Comparison of ENCODE assay signal across 21 cellular contexts in genomic region chr7:54908760-54909438, GRCh38.
DNase-seq lines count a peak whose midpoint lies in the region; ATAC-seq, FAIRE-seq and TF ChIP-seq lines count a peak whose summit lies in the region.
"Had no signal": no experiment of that assay in that cellular context is flagged by ENCODE, and none has a peak within 500 bp of the region (broad histone marks: within the 10 kb centered on the region; RNA-seq: fewer than 3 reads in every experiment).

No MANE protein-coding gene starts in this region.

- no peak overlapping the region for H4K5ac ChIP-seq in IMR-90 (ENCODE audit: low read depth, low read length)

- H3K27me3 Mint-ChIP-seq in nephron progenitor cell (ENCODE audit: low read depth, poor library complexity) = peaks cover 3% of the 10 kb centered on the region
- H3K27me3 Mint-ChIP-seq: CD4-positive, CD25-positive, alpha-beta regulatory T cell had no signal

- H2AK9ac ChIP-seq in IMR-90 (replicated peaks; ENCODE audit: low read depth, low read length, poor library complexity) = no peak overlapping the region

- H4K8ac ChIP-seq in IMR-90 (ENCODE audit: low read depth in 2 of 2, low read length in 2 of 2) = no peak overlapping the region; a peak in 1 of 4 replicates

- no peak overlapping the region for H3K4me3 ChIP-seq in IMR-90 (ENCODE audit: insufficient read depth, low read depth, low read length)
- H3K4me3 ChIP-seq in PC-3 (ENCODE audit: low read length) = no peak overlapping the region
- no peak overlapping the region for H3K4me3 ChIP-seq in small intestine (ENCODE audit: low read depth in 1 of 2, low read length in 2 of 2)
- H3K4me3 ChIP-seq: GM12878, GM23248, HAP-1 had no signal

- BruUV-seq in IMR-90 (replicated peaks; lab: Mats Ljungman, UMichigan) (no TSS peak), PC-3 (replicated peaks; lab: Mats Ljungman, UMichigan) (no TSS peak)

- H2BK120ac ChIP-seq in IMR-90 (ENCODE audit: low read depth, low read length) = no peak overlapping the region

- WGBS in IMR-90 (ENCODE audit: extremely low coverage in 2 of 2, insufficient read length in 1 of 2), 2 experiments = no CpG with 5 or more reads among the region's 2 CpGs
- WGBS in small intestine, 3 donors = 61 to 76% (median 76%) methylated on average over 2 of the region's 2 CpGs

- no peak overlapping the region for H2BK5ac ChIP-seq in IMR-90 (ENCODE audit: low read depth, low read length, poor library complexity, severe bottlenecking)

- H4K20me1 ChIP-seq in IMR-90 (ENCODE audit: insufficient read depth, low read length) (no peaks in the 10 kb centered on the region), PC-3 (ENCODE audit: low read length) (no peaks in the 10 kb centered on the region)

- H3K79me1 ChIP-seq in IMR-90 (ENCODE audit: low read depth in 1 of 2, low read length in 2 of 2) = no peaks in the 10 kb centered on the region

- H3K18ac ChIP-seq in IMR-90 (ENCODE audit: low read depth, low read length) = peak overlapping the region; percentile 23; the same call in 1 of the 2 replicates

- dilution Hi-C loops in IMR-90 (cut with HindIII; ENCODE audit: low sequenced_read_pairs, unreplicated experiment) = no loop called here

- H3F3A ChIP-seq in PC-3 (ENCODE audit: low read length, unreplicated experiment) = no peaks in the 10 kb centered on the region

- TF ChIP-seq POLR2A in IMR-90 (IDR thresholded peaks at IDR 0.05; ENCODE audit: low read depth, low read length) = no peak

- in situ Hi-C loops in IMR-90 (cut with MboI; ENCODE audit: low sequenced_read_pairs) = no loop called here

- H3K4me3 Mint-ChIP-seq in nephron progenitor cell = no peak overlapping the region
- H3K4me3 Mint-ChIP-seq: CD4-positive, CD25-positive, alpha-beta regulatory T cell; CD8-positive, alpha-beta memory T cell had no signal

- no peak overlapping the region for H2BK15ac ChIP-seq in IMR-90 (ENCODE audit: low read depth, low read length)

- H3K79me2 ChIP-seq in PC-3 (ENCODE audit: low read length) = no peaks in the 10 kb centered on the region

- CTCF ChIA-PET in IMR-90 (lab: Yijun Ruan, JAX) = no interaction called here
- CTCF ChIA-PET in PC-3 (lab: Charles Lee) = interaction anchor here (0.7 kb wide), 2 partner anchors 48 to 346 kb away, joined by 3 read pairs; no protein-coding TSS in a partner anchor

- no peaks in the 10 kb centered on the region for H3K9me1 ChIP-seq in IMR-90 (ENCODE audit: insufficient read depth, low read length)

- H3K27me3 ChIP-seq in IMR-90 (ENCODE audit: control insufficient read depth, insufficient read depth, low read length) (no peaks in the 10 kb centered on the region), PC-3 (ENCODE audit: low read length) (no peaks in the 10 kb centered on the region), foreskin keratinocyte (no peaks in the 10 kb centered on the region), small intestine (ENCODE audit: control insufficient read depth in 2 of 2, insufficient read depth in 2 of 2, low read length in 2 of 2) (peaks cover 0 to 2% of the 10 kb centered on the region in 2 donors)
- H3K27me3 ChIP-seq: BE2C had no signal

- peak; percentile 73 for FAIRE-seq in small intestine (lab: Jason Lieb, UNC)
- FAIRE-seq: A204.1, GM12878, GM19239 had no signal

- no peak overlapping the region for H3K56ac ChIP-seq in IMR-90 (ENCODE audit: extremely low read depth, insufficient read depth, low read length)

- peaks cover 5% of the 10 kb centered on the region for H3K9me3 Mint-ChIP-seq in nephron progenitor cell

- DNase-seq in IMR-90 (peak; percentile 26), PC-3 (peak; percentile 49), foreskin keratinocyte (no peak), small intestine (no peak), SKM-1 treated with dmso at 0.1 percent for 144 hours (lab: John Stamatoyannopoulos, UW; ENCODE audit: unreplicated experiment) (no peak), nephron progenitor cell (no peak)
- DNase-seq: ACHN; BE2C; C1 segment of cervical spinal cord; CD4-positive, CD25-positive, alpha-beta regulatory T cell; CD8-positive, alpha-beta memory T cell; COR-L47; DMS 273 treated with DMSO at 0.1 percent for 48 hours; DMS53; DND-41; EL had no signal

- TF ChIP-seq CTCF in IMR-90 (conservative IDR thresholded peaks at IDR 0.05; ENCODE audit: low read depth, low read length) (no peak), PC-3 (conservative IDR thresholded peaks at IDR 0.05; ENCODE audit: low read depth, low read length) (no peak), foreskin keratinocyte (conservative IDR thresholded peaks at IDR 0.05) (no peak), nephron progenitor cell (IDR thresholded peaks at IDR 0.05) (no peak)

- H3K4me1 Mint-ChIP-seq in nephron progenitor cell = peaks cover 9% of the 10 kb centered on the region
- H3K4me1 Mint-ChIP-seq: CD4-positive, CD25-positive, alpha-beta regulatory T cell; CD8-positive, alpha-beta memory T cell had no signal

- no peak overlapping the region for H3K27ac Mint-ChIP-seq in nephron progenitor cell
- H3K27ac Mint-ChIP-seq: CD4-positive, CD25-positive, alpha-beta regulatory T cell; CD8-positive, alpha-beta memory T cell had no signal

- no peak overlapping the region for H3K23ac ChIP-seq in IMR-90 (ENCODE audit: low read depth, low read length)

- H3K9me2 ChIP-seq in PC-3 (replicated peaks; ENCODE audit: low read length) = no peaks in the 10 kb centered on the region

- H3K9me3 ChIP-seq in IMR-90 (ENCODE audit: control insufficient read depth, insufficient read depth, low read length) (no peaks in the 10 kb centered on the region; the same call in 1 of the 2 replicates), PC-3 (ENCODE audit: low read length) (no peaks in the 10 kb centered on the region), small intestine (ENCODE audit: control insufficient read depth, low read depth) (no peaks in the 10 kb centered on the region)
- H3K9me3 ChIP-seq: BE2C, HAP-1 had no signal

- TF ChIP-seq RAD21 in IMR-90 (IDR thresholded peaks at IDR 0.05; ENCODE audit: low read length) = no peak

- no peaks in the 10 kb centered on the region for H3K36me3 ChIP-seq in IMR-90 (ENCODE audit: control insufficient read depth, insufficient read depth, low read length)
- no peaks in the 10 kb centered on the region for H3K36me3 ChIP-seq in PC-3 (ENCODE audit: low read depth, low read length)
- no peaks in the 10 kb centered on the region for H3K36me3 ChIP-seq in small intestine (ENCODE audit: control insufficient read depth in 2 of 2, insufficient read depth in 2 of 2, low read length in 2 of 2)
- H3K36me3 ChIP-seq: BE2C, HAP-1 had no signal

- no peak overlapping the region for H3K4ac ChIP-seq in IMR-90 (ENCODE audit: low read depth, low read length)

- H3K4me2 ChIP-seq in IMR-90 (ENCODE audit: low read depth, low read length) = no peak overlapping the region
- peak overlapping the region; percentile 65 for H3K4me2 ChIP-seq in PC-3 (ENCODE audit: low read length)

- H3K27ac ChIP-seq in IMR-90 (ENCODE audit: insufficient read depth, low read length) (no peak overlapping the region), PC-3 (ENCODE audit: low read length) (peak overlapping the region; percentile 62), foreskin keratinocyte (peak overlapping the region; percentile 25), small intestine (ENCODE audit: low read depth in 1 of 2, low read length in 1 of 2) (no peak overlapping the region)
- H3K27ac ChIP-seq: GM23248 had no signal

- no peak overlapping the region for H2AK5ac ChIP-seq in IMR-90 (ENCODE audit: low read depth, low read length)

- H2AFZ ChIP-seq in IMR-90 (replicated peaks; ENCODE audit: low read length, poor library complexity) (no peak overlapping the region), PC-3 (ENCODE audit: low read length) (no peak overlapping the region)
- H2AFZ ChIP-seq: GM23248 had no signal

- no peak for ATAC-seq in IMR-90 (ENCODE audit: low read depth)
- ATAC-seq in PC-3 = peak; percentile 84
- no peak for ATAC-seq in foreskin keratinocyte
- ATAC-seq: GM12878 had no signal

- H3K14ac ChIP-seq in IMR-90 (replicated peaks; ENCODE audit: low read depth, low read length) = no peak overlapping the region

- intact Hi-C loops in IMR-90 (cut with micrococcal nuclease) (no loop called here), PC-3 (cut with micrococcal nuclease) (no loop called here)

- H3K4me1 ChIP-seq in IMR-90 (ENCODE audit: control insufficient read depth, insufficient read depth, low read length) = no peaks in the 10 kb centered on the region
- H3K4me1 ChIP-seq in PC-3 (ENCODE audit: insufficient read depth, low read length) = peaks cover 24% of the 10 kb centered on the region
- peaks cover 10% of the 10 kb centered on the region for H3K4me1 ChIP-seq in foreskin keratinocyte
- H3K4me1 ChIP-seq in small intestine (ENCODE audit: control insufficient read depth in 2 of 2, insufficient read depth in 1 of 2, low read depth in 1 of 2, low read length in 1 of 2) = no peaks in the 10 kb centered on the region
- H3K4me1 ChIP-seq: BE2C, HAP-1 had no signal

- no peaks in the 10 kb centered on the region for H3K36me3 Mint-ChIP-seq in nephron progenitor cell (ENCODE audit: low read depth)
- H3K36me3 Mint-ChIP-seq: CD4-positive, CD25-positive, alpha-beta regulatory T cell; CD8-positive, alpha-beta memory T cell had no signal

- no peak overlapping the region for H2BK20ac ChIP-seq in IMR-90 (ENCODE audit: low read depth, low read length)

- H4K91ac ChIP-seq in IMR-90 (ENCODE audit: insufficient read depth, low read depth, low read length) = no peak overlapping the region

- H3K9ac ChIP-seq in IMR-90 (ENCODE audit: low read depth, low read length) (no peak overlapping the region), PC-3 (ENCODE audit: low read length) (no peak overlapping the region)
- H3K9ac ChIP-seq: GM23248 had no signal

- POLR2A ChIA-PET in IMR-90 (lab: Charles Lee; ENCODE audit: unreplicated experiment) = interaction anchor here (0.5 kb wide), 1 partner anchor 32 kb away, joined by 4 read pairs; no protein-coding TSS in a partner anchor
- POLR2A ChIA-PET in PC-3 (lab: Charles Lee; ENCODE audit: unreplicated experiment) = interaction anchor here (0.6 kb wide), 1 partner anchor 62 kb away, joined by 6 read pairs; no protein-coding TSS in a partner anchor

TF ChIP-seq in IMR-90, 13 proteins besides CTCF, POLR2A, EP300 and RAD21:
- no peak for TF ChIP-seq CEBPB (IDR thresholded peaks at IDR 0.05; ENCODE audit: low read depth, low read length)

Comparison
In these comparisons a context has a peak if more than half of its experiments do, and no peak if none do; other contexts are left out.
1. DNase-seq: peak in IMR-90 (single experiment) and PC-3 (single experiment); none in foreskin keratinocyte (0 of 2), small intestine (single experiment), SKM-1 treated with dmso at 0.1 percent for 144 hours (single experiment) and nephron progenitor cell (single experiment).
2. H3K27ac ChIP-seq: peak in PC-3 (single experiment) and foreskin keratinocyte (single experiment); none in IMR-90 (single experiment) and small intestine (0 of 2).